ENCODE assay signal across 9 cellular contexts in the genomic region with DNA sequence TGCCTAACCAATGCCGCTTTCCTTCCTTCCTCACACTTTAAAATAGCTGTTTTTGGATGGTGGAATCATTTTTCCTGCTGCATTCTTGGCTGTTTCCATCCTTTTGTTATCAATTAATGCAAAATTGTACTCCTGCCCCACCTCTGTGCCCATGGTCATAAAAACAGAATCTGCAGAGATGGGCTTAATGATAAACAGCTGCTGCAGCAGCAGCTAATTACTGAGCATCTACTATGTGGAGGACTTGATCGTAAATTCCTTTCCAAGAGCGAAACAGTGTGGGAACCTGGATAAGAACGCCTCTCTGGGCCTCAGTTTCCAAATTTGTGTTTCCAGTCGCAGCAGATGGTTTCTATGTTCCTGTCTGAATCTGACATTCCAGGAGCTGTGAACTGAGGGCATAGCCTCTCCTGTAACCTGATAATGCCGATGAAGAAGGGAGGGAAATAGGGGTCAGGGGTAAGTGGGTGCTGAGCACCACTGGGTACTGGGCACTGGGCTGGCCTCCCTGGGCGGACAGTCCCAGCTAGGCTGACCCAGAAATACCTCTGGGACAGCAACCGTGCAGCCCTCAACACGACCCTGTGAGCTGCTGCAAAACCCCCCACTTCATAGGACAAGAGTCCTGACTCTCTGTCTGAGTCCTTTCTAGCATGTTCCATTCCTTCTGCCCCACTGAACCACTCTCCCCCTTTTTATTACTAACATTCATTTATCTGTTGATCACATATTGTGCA.
"Had no signal": no experiment of that assay in that cellular context is flagged by ENCODE, and none has a peak within 500 bp of the region (broad histone marks: within the 10 kb centered on the region; RNA-seq: fewer than 3 reads in every experiment).

No MANE protein-coding gene starts in this region.

- H3K4me3 Mint-ChIP-seq: dendritic cell treated with granulocyte-macrophage colony-stimulating factor and Interleukin-4, amounts not matched to agents 40 ng/mL and 50 ng/mL, for 4 days; naive thymus-derived CD4-positive, alpha-beta T cell had no signal

- H3K27ac Mint-ChIP-seq: dendritic cell treated with granulocyte-macrophage colony-stimulating factor and Interleukin-4, amounts not matched to agents 40 ng/mL and 50 ng/mL, for 4 days; naive thymus-derived CD4-positive, alpha-beta T cell had no signal

- H3K9me3 Mint-ChIP-seq: dendritic cell treated with granulocyte-macrophage colony-stimulating factor and Interleukin-4, amounts not matched to agents 40 ng/mL and 50 ng/mL, for 4 days; naive thymus-derived CD4-positive, alpha-beta T cell had no signal

- H3K27me3 Mint-ChIP-seq: dendritic cell treated with granulocyte-macrophage colony-stimulating factor and Interleukin-4, amounts not matched to agents 40 ng/mL and 50 ng/mL, for 4 days had no signal

- DNase-seq: activated T-cell treated with anti-CD3 and anti-CD28 coated beads, Interleukin-2, amount 50 U/mL, for 48 hours; hippocampal formation; naive thymus-derived CD4-positive, alpha-beta T cell; occipital lobe; stimulated activated CD4-positive, alpha-beta T cell treated with anti-CD3 and anti-CD28 coated beads, Interleukin-2, amount 100 ng/mL, for 48 hours; stimulated activated naive CD4-positive, alpha-beta T cell treated with Interleukin-2 at 50 U/mL for 16 hours; T-helper 2 cell had no signal

- ATAC-seq: naive thymus-derived CD4-positive, alpha-beta T cell had no signal

- H3K36me3 Mint-ChIP-seq: brain; naive thymus-derived CD4-positive, alpha-beta T cell had no signal
